In genomic region chr10:114319406-114320248, GRCh38 we compare ENCODE assay signal across 18 cellular contexts.
DNase-seq lines count a peak whose midpoint lies in the region; ATAC-seq, FAIRE-seq and TF ChIP-seq lines count a peak whose summit lies in the region.
"Had no signal": no experiment of that assay in that cellular context is flagged by ENCODE, and none has a peak within 500 bp of the region (broad histone marks: within the 10 kb centered on the region; RNA-seq: fewer than 3 reads in every experiment).

No MANE protein-coding gene starts in this region.

- intact Hi-C loops in sigmoid colon (cut with DNase I): no loop called here

- TF ChIP-seq POLR2A in sigmoid colon (IDR thresholded peaks at IDR 0.05) (no peak), tibial nerve (IDR thresholded peaks at IDR 0.05) (no peak)

- no peak overlapping the region for H3K4me3 Mint-ChIP-seq in stimulated activated naive CD8-positive, alpha-beta T cell treated with anti-CD3 and anti-CD28 coated beads, Interleukin-15, amount 100 ng/mL, for 72 hours
- H3K4me3 Mint-ChIP-seq: CD14-positive monocyte, GM23338 had no signal

- peak; percentile 35 for ATAC-seq in stimulated activated naive CD8-positive, alpha-beta T cell treated with anti-CD3 and anti-CD28 coated beads, Interleukin-15, amount 100 ng/mL, for 72 hours
- ATAC-seq in stimulated activated naive CD8-positive, alpha-beta T cell treated with anti-CD3 and anti-CD28 coated beads, Interleukin-15, Interleukin-2, amounts not matched to agents 100 U/mL and 50 U/mL, for 24 hours: no peak
- ATAC-seq: K562 had no signal

- TF ChIP-seq CTCF in sigmoid colon (IDR thresholded peaks at IDR 0.05) (no peak), D721Med (IDR thresholded peaks at IDR 0.05; ENCODE audit: insufficient read depth, missing control alignments) (no peak), tibial nerve (IDR thresholded peaks at IDR 0.05) (no peak)

- no peak overlapping the region for H3K27ac Mint-ChIP-seq in stimulated activated naive CD8-positive, alpha-beta T cell treated with anti-CD3 and anti-CD28 coated beads, Interleukin-15, amount 100 ng/mL, for 72 hours
- H3K27ac Mint-ChIP-seq: GM23338 had no signal

- peaks cover 0 to 4% of the 10 kb centered on the region in 2 donors for H3K36me3 ChIP-seq in esophagus (ENCODE audit: control insufficient read depth in 2 of 2, insufficient read depth in 2 of 2, low read length in 1 of 2)
- H3K36me3 ChIP-seq in sigmoid colon: no peaks in the 10 kb centered on the region
- no peaks in the 10 kb centered on the region for H3K36me3 ChIP-seq in small intestine (ENCODE audit: control insufficient read depth in 2 of 2, insufficient read depth in 2 of 2, low read length in 2 of 2)
- peaks cover 0 to 63% (median 0%) of the 10 kb centered on the region in 3 donors for H3K36me3 ChIP-seq in tibial nerve

- peak overlapping the region; percentile 56 to 89 for H3K27ac ChIP-seq in esophagus (ENCODE audit: low read depth in 2 of 2, low read length in 1 of 2)
- H3K27ac ChIP-seq in sigmoid colon: no peak overlapping the region
- no peak overlapping the region for H3K27ac ChIP-seq in small intestine (ENCODE audit: low read depth in 1 of 2, low read length in 1 of 2)
- H3K27ac ChIP-seq in tibial nerve: peak overlapping the region in 1 of 4 donors; percentile 53

- H3K4me1 ChIP-seq in esophagus (ENCODE audit: control insufficient read depth in 2 of 2, insufficient read depth in 2 of 2, low read length in 1 of 2) (peaks cover 7 to 9% of the 10 kb centered on the region in 2 donors), sigmoid colon (no peaks in the 10 kb centered on the region), small intestine (ENCODE audit: control insufficient read depth in 2 of 2, insufficient read depth in 1 of 2, low read depth in 1 of 2, low read length in 1 of 2) (no peaks in the 10 kb centered on the region), tibial nerve (peaks cover 0 to 32% (median under 1%) of the 10 kb centered on the region in 4 donors)

- no peaks in the 10 kb centered on the region for H3K9me3 Mint-ChIP-seq in stimulated activated naive CD8-positive, alpha-beta T cell treated with anti-CD3 and anti-CD28 coated beads, Interleukin-15, amount 100 ng/mL, for 72 hours
- H3K9me3 Mint-ChIP-seq: GM23338 had no signal

- H3K27me3 ChIP-seq in esophagus (ENCODE audit: control insufficient read depth in 1 of 2, insufficient read depth in 2 of 2, low read length in 2 of 2) (no peaks in the 10 kb centered on the region), sigmoid colon (no peaks in the 10 kb centered on the region), small intestine (ENCODE audit: control insufficient read depth in 2 of 2, insufficient read depth in 2 of 2, low read length in 2 of 2) (no peaks in the 10 kb centered on the region), tibial nerve (no peaks in the 10 kb centered on the region)

- H3K4me3 ChIP-seq in esophagus (ENCODE audit: low read depth in 1 of 2, low read length in 2 of 2) (no peak overlapping the region), sigmoid colon (no peak overlapping the region), small intestine (ENCODE audit: low read depth in 1 of 2, low read length in 2 of 2) (no peak overlapping the region), tibial nerve (no peak overlapping the region)
- H3K4me3 ChIP-seq: GM23338, K562 had no signal

- no peak for DNase-seq in stimulated activated naive CD8-positive, alpha-beta T cell treated with anti-CD3 and anti-CD28 coated beads, Interleukin-15, amount 100 ng/mL, for 72 hours
- DNase-seq in stimulated activated naive CD8-positive, alpha-beta T cell treated with anti-CD3 and anti-CD28 coated beads, Interleukin-15, Interleukin-2, amounts not matched to agents 100 U/mL and 50 U/mL, for 24 hours: no peak
- DNase-seq in sigmoid colon: peak; percentile 35
- DNase-seq in small intestine: no peak
- DNase-seq in D721Med (ENCODE audit: insufficient read length, low spot score): no peak
- no peak for DNase-seq in NCI-H526 (lab: John Stamatoyannopoulos, UW)
- no peak for DNase-seq in tibial nerve (ENCODE audit: low spot score in 2 of 2)
- DNase-seq: DND-41, GDM1, NCI-H1048, NCI-H345, NCI-H748 treated with DMSO at 0.1 percent for 48 hours, SHP77 treated with DMSO at 0.1 percent for 48 hours had no signal

- 82 to 87% methylated on average over 18 of the region's 18 CpGs for WGBS in esophagus, 2 donors
- WGBS in sigmoid colon, 2 donors: 93% methylated on average over 18 of the region's 18 CpGs
- WGBS in small intestine, 3 donors: 87 to 89% (median 88%) methylated on average over 18 of the region's 18 CpGs
- 85 to 95% methylated on average over 18 of the region's 18 CpGs for WGBS in tibial nerve, 2 donors

- TF ChIP-seq EP300 in sigmoid colon (IDR thresholded peaks at IDR 0.05) (no peak), tibial nerve (IDR thresholded peaks at IDR 0.05) (no peak)

- peaks cover 11% of the 10 kb centered on the region for H3K27me3 Mint-ChIP-seq in stimulated activated naive CD8-positive, alpha-beta T cell treated with anti-CD3 and anti-CD28 coated beads, Interleukin-15, amount 100 ng/mL, for 72 hours

- no peaks in the 10 kb centered on the region for H3K4me1 Mint-ChIP-seq in stimulated activated naive CD8-positive, alpha-beta T cell treated with anti-CD3 and anti-CD28 coated beads, Interleukin-15, amount 100 ng/mL, for 72 hours
- H3K4me1 Mint-ChIP-seq: CD14-positive monocyte had no signal

- no peaks in the 10 kb centered on the region for H3K9me3 ChIP-seq in esophagus (ENCODE audit: control insufficient read depth in 2 of 2, insufficient read depth in 1 of 2, low read depth in 1 of 2, low read length in 1 of 2)
- no peaks in the 10 kb centered on the region for H3K9me3 ChIP-seq in sigmoid colon
- no peaks in the 10 kb centered on the region for H3K9me3 ChIP-seq in small intestine (ENCODE audit: control insufficient read depth, low read depth)
- H3K9me3 ChIP-seq in tibial nerve: no peaks in the 10 kb centered on the region

- FAIRE-seq in small intestine (lab: Jason Lieb, UNC) (no peak), D721Med (lab: Jason Lieb, UNC) (no peak)
- FAIRE-seq: A204.1, K562 had no signal

Comparison
In these comparisons a context has a peak if more than half of its experiments do, and no peak if none do; other contexts are left out.
1. H3K27ac ChIP-seq: peak in esophagus (2 of 2); none in sigmoid colon (0 of 4) and small intestine (0 of 2).